1 cellular context compared by ENCODE assay signal in genomic region chr17:50618300-50618699, GRCh38.
TF ChIP-seq lines count a peak whose summit lies in the region.

No MANE protein-coding gene starts in this region.

TF ChIP-seq in H1, 55 proteins besides CTCF, POLR2A, EP300 and RAD21:
- TF ChIP-seq CHD7 (IDR thresholded peaks at IDR 0.05; ENCODE audit: insufficient replicate concordance, low read length) (no peak), YY1 (IDR thresholded peaks at IDR 0.05; ENCODE audit: low read depth, low read length) (no peak), PHF8 (conservative IDR thresholded peaks at IDR 0.05; ENCODE audit: low read depth, low read length) (no peak), EGR1 (IDR thresholded peaks at IDR 0.05; ENCODE audit: borderline replicate concordance, low read depth, low read length) (no peak), SP2 (IDR thresholded peaks at IDR 0.05; ENCODE audit: low read length) (no peak), GABPA (IDR thresholded peaks at IDR 0.05; ENCODE audit: borderline replicate concordance, insufficient read depth, low read length) (no peak), BCL11A (IDR thresholded peaks at IDR 0.05; ENCODE audit: low read depth in 2 of 2, low read length in 2 of 2) (no peak), JUND (IDR thresholded peaks at IDR 0.05; ENCODE audit: low read length) (no peak), CTBP2 (IDR thresholded peaks at IDR 0.05; ENCODE audit: borderline replicate concordance, insufficient read depth, insufficient read length, low read length) (no peak), MAFK (IDR thresholded peaks at IDR 0.05; ENCODE audit: low read depth, low read length) (no peak), FOSL1 (IDR thresholded peaks at IDR 0.05; ENCODE audit: insufficient read depth, low read depth, low read length) (no peak), RBBP5 (IDR thresholded peaks at IDR 0.05; ENCODE audit: borderline replicate concordance, low read depth, low read length) (no peak), TEAD4 (IDR thresholded peaks at IDR 0.05; ENCODE audit: low read depth, low read length) (no peak), SAP30 (IDR thresholded peaks at IDR 0.05; ENCODE audit: insufficient read depth, insufficient replicate concordance, low read length) (no peak), BRCA1 (IDR thresholded peaks at IDR 0.05; ENCODE audit: low read depth, low read length) (no peak), SP4 (IDR thresholded peaks at IDR 0.05; ENCODE audit: low read length) (no peak), TAF1 (IDR thresholded peaks at IDR 0.05; ENCODE audit: low read depth, low read length) (no peak)
- TF ChIP-seq, protein P1, sequence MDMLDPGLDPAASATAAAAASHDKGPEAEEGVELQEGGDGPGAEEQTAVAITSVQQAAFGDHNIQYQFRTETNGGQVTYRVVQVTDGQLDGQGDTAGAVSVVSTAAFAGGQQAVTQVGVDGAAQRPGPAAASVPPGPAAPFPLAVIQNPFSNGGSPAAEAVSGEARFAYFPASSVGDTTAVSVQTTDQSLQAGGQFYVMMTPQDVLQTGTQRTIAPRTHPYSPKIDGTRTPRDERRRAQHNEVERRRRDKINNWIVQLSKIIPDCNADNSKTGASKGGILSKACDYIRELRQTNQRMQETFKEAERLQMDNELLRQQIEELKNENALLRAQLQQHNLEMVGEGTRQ (IDR thresholded peaks at IDR 0.05; ENCODE audit: low read length), result no peak
TF ChIP-seq in H1: peak in this region for 0.
